In genomic region chr17:77049440-77049839, GRCh38 we compare ENCODE assay signal across 17 cellular contexts.
A peak's percentile ranks its signal among the peaks of the same experiment; 100 is the strongest.
DNase-seq lines count a peak whose midpoint lies in the region; TF ChIP-seq lines count a peak whose summit lies in the region.
"Had no signal": no experiment of that assay in that cellular context is flagged by ENCODE, and none has a peak within 500 bp of the region (broad histone marks: within the 10 kb centered on the region; RNA-seq: fewer than 3 reads in every experiment).

No MANE protein-coding gene starts in this region.

- no peaks in the 10 kb centered on the region for H3K9me3 Mint-ChIP-seq in activated CD4-positive, alpha-beta T cell treated with anti-CD3 and anti-CD28 coated beads, Interleukin-2, amount 10 ng/mL, durations not matched to agents 7 days and 5 days
- H3K9me3 Mint-ChIP-seq: activated T-helper 17 cell treated with anti-CD3 and anti-CD28 coated beads, Interleukin-2, amount 50 U/mL, for 72 hours; CD8-positive, alpha-beta memory T cell; naive thymus-derived CD8-positive, alpha-beta T cell had no signal

- H3K4me1 Mint-ChIP-seq in activated CD4-positive, alpha-beta T cell treated with anti-CD3 and anti-CD28 coated beads, Interleukin-2, amount 10 ng/mL, durations not matched to agents 7 days and 5 days: no peaks in the 10 kb centered on the region
- H3K4me1 Mint-ChIP-seq: activated T-helper 17 cell treated with anti-CD3 and anti-CD28 coated beads, Interleukin-2, amount 50 U/mL, for 72 hours; CD8-positive, alpha-beta memory T cell; naive thymus-derived CD8-positive, alpha-beta T cell had no signal

- H3K4me3 Mint-ChIP-seq in activated CD4-positive, alpha-beta T cell treated with anti-CD3 and anti-CD28 coated beads, Interleukin-2, amount 10 ng/mL, durations not matched to agents 7 days and 5 days: no peak overlapping the region
- H3K4me3 Mint-ChIP-seq: activated T-helper 17 cell treated with anti-CD3 and anti-CD28 coated beads, Interleukin-2, amount 50 U/mL, for 72 hours; CD8-positive, alpha-beta memory T cell; naive thymus-derived CD8-positive, alpha-beta T cell had no signal

- H3K36me3 Mint-ChIP-seq in activated CD4-positive, alpha-beta T cell treated with anti-CD3 and anti-CD28 coated beads, Interleukin-2, amount 10 ng/mL, durations not matched to agents 7 days and 5 days (ENCODE audit: low read depth): no peaks in the 10 kb centered on the region
- H3K36me3 Mint-ChIP-seq: CD8-positive, alpha-beta memory T cell; naive thymus-derived CD8-positive, alpha-beta T cell had no signal

- no peak for TF ChIP-seq CTCF in fibroblast of mammary gland (conservative IDR thresholded peaks at IDR 0.05; ENCODE audit: control insufficient read depth, insufficient read depth, low read depth, low read length)

- POLR2A ChIA-PET in activated CD4-positive, alpha-beta T cell treated with anti-CD3 and anti-CD28 coated beads, Interleukin-2, amount 10 ng/mL, durations not matched to agents 7 days and 5 days (lab: Charles Lee): no interaction called here

- no peak overlapping the region for H3K4me3 ChIP-seq in fibroblast of mammary gland (ENCODE audit: control insufficient read depth, low read depth, low read length)
- H3K4me3 ChIP-seq: ascending aorta, GM12878, thoracic aorta had no signal

- CTCF ChIA-PET in activated CD4-positive, alpha-beta T cell treated with anti-CD3 and anti-CD28 coated beads, Interleukin-2, amount 10 ng/mL, durations not matched to agents 7 days and 5 days (lab: Charles Lee): interaction anchor here (0.7 to 1.3 kb wide), 4 partner anchors 8 to 181 kb away, joined by 3 to 4 read pairs (median 4); partner anchors contain the start of gene MGAT5B

- H3K27me3 Mint-ChIP-seq in activated CD4-positive, alpha-beta T cell treated with anti-CD3 and anti-CD28 coated beads, Interleukin-2, amount 10 ng/mL, durations not matched to agents 7 days and 5 days: no peaks in the 10 kb centered on the region

- DNase-seq in EL (peak; percentile 36), NCI-H128 (lab: John Stamatoyannopoulos, UW; ENCODE audit: unreplicated experiment) (peak; percentile 68), NCI-H69 (lab: John Stamatoyannopoulos, UW) (peak; percentile 86), fibroblast of mammary gland (ENCODE audit: low read depth) (peak; percentile 10), NCI-H2196 (lab: John Stamatoyannopoulos, UW; ENCODE audit: unreplicated experiment) (no peak), CD1c-positive myeloid dendritic cell (ENCODE audit: extremely low spot score) (no peak)
- DNase-seq in activated CD4-positive, alpha-beta T cell treated with anti-CD3 and anti-CD28 coated beads, Interleukin-2, amount 10 ng/mL, durations not matched to agents 7 days and 5 days: no peak
- no peak for DNase-seq in stimulated activated naive CD4-positive, alpha-beta T cell treated with Interleukin-2 at 50 U/mL for 16 hours (lab: John Stamatoyannopoulos, UW)
- DNase-seq: activated CD4-positive, alpha-beta T cell treated with anti-CD3 and anti-CD28 coated beads, Interleukin-2, amount 50 U/mL, for 1 hour; CD8-positive, alpha-beta memory T cell; effector CD4-positive, alpha-beta T cell; left cardiac atrium; naive thymus-derived CD8-positive, alpha-beta T cell had no signal

- H3K27ac Mint-ChIP-seq in activated CD4-positive, alpha-beta T cell treated with anti-CD3 and anti-CD28 coated beads, Interleukin-2, amount 10 ng/mL, durations not matched to agents 7 days and 5 days: no peak overlapping the region
- H3K27ac Mint-ChIP-seq: activated T-helper 17 cell treated with anti-CD3 and anti-CD28 coated beads, Interleukin-2, amount 50 U/mL, for 72 hours; CD8-positive, alpha-beta memory T cell; naive thymus-derived CD8-positive, alpha-beta T cell had no signal

Comparison
In these comparisons a context has a peak if more than half of its experiments do, and no peak if none do; other contexts are left out.
1. DNase-seq: peak in EL (single experiment), NCI-H128 (single experiment), NCI-H69 (single experiment) and fibroblast of mammary gland (single experiment); none in NCI-H2196 (single experiment), CD1c-positive myeloid dendritic cell (single experiment), activated CD4-positive, alpha-beta T cell treated with anti-CD3 and anti-CD28 coated beads, Interleukin-2, amount 10 ng/mL, durations not matched to agents 7 days and 5 days (single experiment) and stimulated activated naive CD4-positive, alpha-beta T cell treated with Interleukin-2 at 50 U/mL for 16 hours (single experiment).